29 cellular contexts compared by ENCODE assay signal in genomic region chr9:15276328-15276969, GRCh38. TPM values are rescaled to one million over a fixed set of nuclear protein-coding genes. Genes with fewer than 3 reads are reported as not detected.
DNase-seq lines count a peak whose midpoint lies in the region; ATAC-seq, FAIRE-seq and TF ChIP-seq lines count a peak whose summit lies in the region.
"Had no signal": no experiment of that assay in that cellular context is flagged by ENCODE, and none has a peak within 500 bp of the region (broad histone marks: within the 10 kb centered on the region; RNA-seq: fewer than 3 reads in every experiment).

No MANE protein-coding gene starts in this region.

- no peaks in the 10 kb centered on the region for H3K27me3 Mint-ChIP-seq in activated naive CD4-positive, alpha-beta T cell treated with anti-CD3 and anti-CD28 coated beads, Interleukin-2, amount 10 ng/mL, durations not matched to agents 7 days and 5 days
- no peaks in the 10 kb centered on the region for H3K27me3 Mint-ChIP-seq in natural killer cell (ENCODE audit: low read depth in 2 of 2)
- H3K27me3 Mint-ChIP-seq: activated CD4-positive, alpha-beta T cell treated with anti-CD3 and anti-CD28 coated beads, Interleukin-2, amount 10 ng/mL, durations not matched to agents 24 days and 14 days; memory B cell had no signal

- H3K27ac ChIP-seq in small intestine (ENCODE audit: low read depth in 1 of 2, low read length in 1 of 2): no peak overlapping the region
- H3K27ac ChIP-seq: neutrophil, sigmoid colon, testis, uterus had no signal

- no peaks in the 10 kb centered on the region for H3K9me3 ChIP-seq in small intestine (ENCODE audit: control insufficient read depth, low read depth)
- H3K9me3 ChIP-seq: neutrophil, sigmoid colon, testis, uterus had no signal

- peaks cover 0 to 4% of the 10 kb centered on the region in 2 donors for H3K36me3 ChIP-seq in small intestine (ENCODE audit: control insufficient read depth in 2 of 2, insufficient read depth in 2 of 2, low read length in 2 of 2)
- H3K36me3 ChIP-seq: neutrophil, sigmoid colon, uterus had no signal

- no peaks in the 10 kb centered on the region for H3K9me3 Mint-ChIP-seq in activated naive CD4-positive, alpha-beta T cell treated with anti-CD3 and anti-CD28 coated beads, Interleukin-2, amount 10 ng/mL, durations not matched to agents 7 days and 5 days
- H3K9me3 Mint-ChIP-seq in activated naive CD4-positive, alpha-beta T cell treated with anti-CD3 and anti-CD28 coated beads, Interleukin-2, amount 50 U/mL, for 72 hours: no peaks in the 10 kb centered on the region
- no peaks in the 10 kb centered on the region for H3K9me3 Mint-ChIP-seq in natural killer cell
- H3K9me3 Mint-ChIP-seq: activated CD4-positive, alpha-beta T cell treated with anti-CD3 and anti-CD28 coated beads, Interleukin-2, amount 10 ng/mL, durations not matched to agents 24 days and 14 days; activated T-cell treated with anti-CD3 and anti-CD28 coated beads, Interleukin-2, amount 50 U/mL, for 4 hours; GM23338; HFFc6; memory B cell had no signal

- peak overlapping the region; percentile 64 for H3K27ac Mint-ChIP-seq in activated naive CD4-positive, alpha-beta T cell treated with anti-CD3 and anti-CD28 coated beads, Interleukin-2, amount 10 ng/mL, durations not matched to agents 7 days and 5 days
- no peak overlapping the region for H3K27ac Mint-ChIP-seq in activated naive CD4-positive, alpha-beta T cell treated with anti-CD3 and anti-CD28 coated beads, Interleukin-2, amount 50 U/mL, for 72 hours
- peak overlapping the region in 1 of 2 donors; percentile 69 for H3K27ac Mint-ChIP-seq in natural killer cell
- H3K27ac Mint-ChIP-seq: activated CD4-positive, alpha-beta T cell treated with anti-CD3 and anti-CD28 coated beads, Interleukin-2, amount 10 ng/mL, durations not matched to agents 24 days and 14 days; GM23338; HFFc6; memory B cell had no signal

- no peak overlapping the region for H3K4me3 ChIP-seq in LNCaP clone FGC (ENCODE audit: low read depth, low read length)
- H3K4me3 ChIP-seq in epithelial cell of esophagus (ENCODE audit: low read length): no peak overlapping the region
- H3K4me3 ChIP-seq in small intestine (ENCODE audit: low read depth in 1 of 2, low read length in 2 of 2): no peak overlapping the region
- H3K4me3 ChIP-seq: GM23338, sigmoid colon, testis, uterus had no signal

- no peaks in the 10 kb centered on the region for H3K36me3 Mint-ChIP-seq in activated naive CD4-positive, alpha-beta T cell treated with anti-CD3 and anti-CD28 coated beads, Interleukin-2, amount 10 ng/mL, durations not matched to agents 7 days and 5 days
- peaks cover 0 to 6% of the 10 kb centered on the region in 2 donors for H3K36me3 Mint-ChIP-seq in activated naive CD4-positive, alpha-beta T cell treated with anti-CD3 and anti-CD28 coated beads, Interleukin-2, amount 50 U/mL, for 72 hours
- no peaks in the 10 kb centered on the region for H3K36me3 Mint-ChIP-seq in natural killer cell
- H3K36me3 Mint-ChIP-seq: memory B cell had no signal

- FAIRE-seq in small intestine (lab: Jason Lieb, UNC) (no peak), RCC 7860 (lab: Jason Lieb, UNC) (no peak)
- FAIRE-seq: GM12892 had no signal

- H3K4me3 Mint-ChIP-seq in activated naive CD4-positive, alpha-beta T cell treated with anti-CD3 and anti-CD28 coated beads, Interleukin-2, amount 10 ng/mL, durations not matched to agents 7 days and 5 days: no peak overlapping the region
- no peak overlapping the region for H3K4me3 Mint-ChIP-seq in natural killer cell
- H3K4me3 Mint-ChIP-seq: activated CD4-positive, alpha-beta T cell treated with anti-CD3 and anti-CD28 coated beads, Interleukin-2, amount 10 ng/mL, durations not matched to agents 24 days and 14 days; activated T-cell treated with anti-CD3 and anti-CD28 coated beads, Interleukin-2, amount 50 U/mL, for 4 hours; GM23338; HFFc6; memory B cell had no signal

- peaks cover 4 to 8% of the 10 kb centered on the region in 2 donors for H3K4me1 ChIP-seq in small intestine (ENCODE audit: control insufficient read depth in 2 of 2, insufficient read depth in 1 of 2, low read depth in 1 of 2, low read length in 1 of 2)
- H3K4me1 ChIP-seq: testis, uterus had no signal

- 37 to 73% (median 65%) methylated on average over 4 of the region's 4 CpGs for WGBS in small intestine, 3 donors

- DNase-seq in activated naive CD4-positive, alpha-beta T cell treated with anti-CD3 and anti-CD28 coated beads, Interleukin-2, amount 10 ng/mL, durations not matched to agents 7 days and 5 days: no peak
- DNase-seq in activated naive CD4-positive, alpha-beta T cell treated with anti-CD3 and anti-CD28 coated beads, Interleukin-2, amount 50 U/mL, for 72 hours (ENCODE audit: low spot score in 2 of 2): no peak
- DNase-seq in LNCaP clone FGC (ENCODE audit: low read depth) (peak; percentile 92), epithelial cell of esophagus (ENCODE audit: low read depth) (peak; percentile 23), small intestine (peak; percentile 62), NCI-H2081 treated with DMSO at 0.1 percent for 48 hours (lab: John Stamatoyannopoulos, UW) (no peak), RCC 7860 (ENCODE audit: low spot score) (no peak), natural killer cell (no peak)
- DNase-seq: activated CD4-positive, alpha-beta T cell treated with anti-CD3 and anti-CD28 coated beads, Interleukin-2, amount 10 ng/mL, durations not matched to agents 24 days and 14 days; activated T-cell treated with anti-CD3 and anti-CD28 coated beads, Interleukin-2, amount 50 U/mL, for 4 hours; Calu3; cerebellar nuclear complex; HFFc6; Kasumi-1; left cardiac atrium; NCI-H1930; NCI-H446; SHP77 treated with DMSO at 0.1 percent for 48 hours; sigmoid colon; stimulated activated CD4-positive, alpha-beta T cell treated with anti-CD3 and anti-CD28 coated beads, Interleukin-15, amount 100 ng/mL, for 24 hours; stimulated activated naive CD4-positive, alpha-beta T cell; SW 1271; T-helper 9 cell; testis; uterus had no signal

- intact Hi-C loops in natural killer cell (cut with micrococcal nuclease): loop anchor here (2.0 to 5.0 kb wide), 3 partner anchors 140 to 331 kb away; no protein-coding TSS in a partner anchor

- no peak for ATAC-seq in activated naive CD4-positive, alpha-beta T cell treated with anti-CD3 and anti-CD28 coated beads, Interleukin-2, amount 50 U/mL, for 72 hours
- ATAC-seq in natural killer cell: no peak
- ATAC-seq: activated T-cell treated with anti-CD3 and anti-CD28 coated beads, Interleukin-2, amount 50 U/mL, for 4 hours; GM23338; left cardiac atrium had no signal

- CTCF ChIA-PET in activated naive CD4-positive, alpha-beta T cell treated with anti-CD3 and anti-CD28 coated beads, Interleukin-2, amount 10 ng/mL, durations not matched to agents 7 days and 5 days (lab: Charles Lee): no interaction called here

- no peaks in the 10 kb centered on the region for H3K27me3 ChIP-seq in small intestine (ENCODE audit: control insufficient read depth in 2 of 2, insufficient read depth in 2 of 2, low read length in 2 of 2)
- H3K27me3 ChIP-seq: neutrophil, sigmoid colon, testis, uterus had no signal

- no peaks in the 10 kb centered on the region for H3K4me1 Mint-ChIP-seq in activated naive CD4-positive, alpha-beta T cell treated with anti-CD3 and anti-CD28 coated beads, Interleukin-2, amount 10 ng/mL, durations not matched to agents 7 days and 5 days
- H3K4me1 Mint-ChIP-seq in natural killer cell: peaks cover 43 to 63% of the 10 kb centered on the region in 2 donors
- H3K4me1 Mint-ChIP-seq: memory B cell had no signal

- no peak for TF ChIP-seq CTCF in LNCaP clone FGC (IDR thresholded peaks at IDR 0.05; ENCODE audit: control insufficient read depth, extremely low read depth, insufficient read depth)
- no peak for TF ChIP-seq CTCF in epithelial cell of esophagus (IDR thresholded peaks at IDR 0.05; ENCODE audit: insufficient read depth, low read depth, low read length, missing control alignments)
- no peak for TF ChIP-seq CTCF in natural killer cell (IDR thresholded peaks at IDR 0.05)

RNA-seq across cellular contexts. Expression of gene TTC39B, which starts 30.6 kb away (rescaled TPM):
- 10 to 100 TPM; 32.4 to 34.2 TPM for total RNA-seq in activated naive CD4-positive, alpha-beta T cell treated with anti-CD3 and anti-CD28 coated beads, Interleukin-2, amount 50 U/mL, for 72 hours
- 1 to 10 TPM; 4.8 to 6.9 (median 5.4) TPM for polyA plus RNA-seq in small intestine
- total RNA-seq in natural killer cell: 10 to 100 TPM; 51.2 to 65.1 (median 54.2) TPM

Comparison
In these comparisons a context has a peak if more than half of its experiments do, and no peak if none do; other contexts are left out.
1. DNase-seq: peak in LNCaP clone FGC (single experiment), epithelial cell of esophagus (single experiment) and small intestine (single experiment); none in activated naive CD4-positive, alpha-beta T cell treated with anti-CD3 and anti-CD28 coated beads, Interleukin-2, amount 10 ng/mL, durations not matched to agents 7 days and 5 days (single experiment), activated naive CD4-positive, alpha-beta T cell treated with anti-CD3 and anti-CD28 coated beads, Interleukin-2, amount 50 U/mL, for 72 hours (0 of 2), NCI-H2081 treated with DMSO at 0.1 percent for 48 hours (single experiment), RCC 7860 (single experiment) and natural killer cell (single experiment).